Comparison of ENCODE assay signal across 20 cellular contexts in genomic region chr11:61524963-61525587, GRCh38. TPM values are rescaled to one million over a fixed set of nuclear protein-coding genes. Genes with fewer than 3 reads are reported as not detected.
"Had no signal": no experiment of that assay in that cellular context is flagged by ENCODE, and none has a peak within 500 bp of the region (broad histone marks: within the 10 kb centered on the region; RNA-seq: fewer than 3 reads in every experiment).

No MANE protein-coding gene starts in this region.

- H3K27me3 ChIP-seq: pancreas, right lobe of liver, upper lobe of left lung, uterus had no signal

- H3K27ac Mint-ChIP-seq: endodermal cell; immature natural killer cell; progenitor cell of endocrine pancreas; stimulated activated effector memory CD8-positive, alpha-beta T cell treated with anti-CD3 and anti-CD28 coated beads, Interleukin-12 subunit alpha, Interleukin-12 subunit beta, amount 100 ng/mL, for 72 hours; stimulated activated naive CD8-positive, alpha-beta T cell treated with anti-CD3 and anti-CD28 coated beads, Interleukin-15, Interleukin-2, amounts not matched to agents 100 ng/mL and 50 ng/mL, for 24 hours had no signal

- DNase-seq: effector CD4-positive, alpha-beta T cell; endodermal cell; foreskin melanocyte; immature natural killer cell; mammary epithelial cell; naive thymus-derived CD4-positive, alpha-beta T cell; nucleus accumbens; pancreas; right lobe of liver; stimulated activated CD4-positive, alpha-beta T cell treated with anti-CD3 and anti-CD28 coated beads, Interleukin-4, amount 100 ng/mL, for 1 hour; stimulated activated CD8-positive, alpha-beta memory T cell treated with anti-CD3 and anti-CD28 coated beads, Interleukin-4, amount 100 ng/mL, for 48 hours; tibial artery; uterus had no signal

- H3K4me3 Mint-ChIP-seq: endodermal cell; immature natural killer cell; naive thymus-derived CD4-positive, alpha-beta T cell; stimulated activated effector memory CD8-positive, alpha-beta T cell treated with anti-CD3 and anti-CD28 coated beads, Interleukin-12 subunit alpha, Interleukin-12 subunit beta, amount 100 ng/mL, for 72 hours; stimulated activated naive CD8-positive, alpha-beta T cell treated with anti-CD3 and anti-CD28 coated beads, Interleukin-15, Interleukin-2, amounts not matched to agents 100 ng/mL and 50 ng/mL, for 24 hours had no signal

- H3K36me3 ChIP-seq: pancreas, upper lobe of left lung, uterus had no signal

- H3K4me3 ChIP-seq: coronary artery, pancreas, right lobe of liver, tibial artery, upper lobe of left lung, uterus had no signal

- H3K9me3 ChIP-seq: pancreas, right lobe of liver, tibial artery, upper lobe of left lung, uterus had no signal

- H3K27ac ChIP-seq: coronary artery, pancreas, right lobe of liver, tibial artery, upper lobe of left lung, uterus had no signal

- H3K4me1 Mint-ChIP-seq: immature natural killer cell; stimulated activated effector memory CD8-positive, alpha-beta T cell treated with anti-CD3 and anti-CD28 coated beads, Interleukin-12 subunit alpha, Interleukin-12 subunit beta, amount 100 ng/mL, for 72 hours had no signal

- H3K4me1 ChIP-seq: pancreas, tibial artery, uterus had no signal

- ATAC-seq: naive thymus-derived CD4-positive, alpha-beta T cell; pancreas; right lobe of liver; stimulated activated effector memory CD8-positive, alpha-beta T cell treated with anti-CD3 and anti-CD28 coated beads, Interleukin-12 subunit alpha, Interleukin-12 subunit beta, amount 100 ng/mL, for 72 hours had no signal

- H3K36me3 Mint-ChIP-seq: immature natural killer cell; naive thymus-derived CD4-positive, alpha-beta T cell; stimulated activated effector memory CD8-positive, alpha-beta T cell treated with anti-CD3 and anti-CD28 coated beads, Interleukin-12 subunit alpha, Interleukin-12 subunit beta, amount 100 ng/mL, for 72 hours had no signal

- H3K9me3 Mint-ChIP-seq: endodermal cell; immature natural killer cell; naive thymus-derived CD4-positive, alpha-beta T cell; stimulated activated effector memory CD8-positive, alpha-beta T cell treated with anti-CD3 and anti-CD28 coated beads, Interleukin-12 subunit alpha, Interleukin-12 subunit beta, amount 100 ng/mL, for 72 hours; stimulated activated naive CD8-positive, alpha-beta T cell treated with anti-CD3 and anti-CD28 coated beads, Interleukin-15, Interleukin-2, amounts not matched to agents 100 ng/mL and 50 ng/mL, for 24 hours had no signal

RNA-seq across cellular contexts. Expression of gene LRRC10B, which starts 16.5 kb away (rescaled TPM):
- total RNA-seq: endothelial cell of umbilical vein; mononuclear cell; naive thymus-derived CD4-positive, alpha-beta T cell; right lobe of liver had no signal
